ENCODE assay signal across 8 cellular contexts in the genomic region with DNA sequence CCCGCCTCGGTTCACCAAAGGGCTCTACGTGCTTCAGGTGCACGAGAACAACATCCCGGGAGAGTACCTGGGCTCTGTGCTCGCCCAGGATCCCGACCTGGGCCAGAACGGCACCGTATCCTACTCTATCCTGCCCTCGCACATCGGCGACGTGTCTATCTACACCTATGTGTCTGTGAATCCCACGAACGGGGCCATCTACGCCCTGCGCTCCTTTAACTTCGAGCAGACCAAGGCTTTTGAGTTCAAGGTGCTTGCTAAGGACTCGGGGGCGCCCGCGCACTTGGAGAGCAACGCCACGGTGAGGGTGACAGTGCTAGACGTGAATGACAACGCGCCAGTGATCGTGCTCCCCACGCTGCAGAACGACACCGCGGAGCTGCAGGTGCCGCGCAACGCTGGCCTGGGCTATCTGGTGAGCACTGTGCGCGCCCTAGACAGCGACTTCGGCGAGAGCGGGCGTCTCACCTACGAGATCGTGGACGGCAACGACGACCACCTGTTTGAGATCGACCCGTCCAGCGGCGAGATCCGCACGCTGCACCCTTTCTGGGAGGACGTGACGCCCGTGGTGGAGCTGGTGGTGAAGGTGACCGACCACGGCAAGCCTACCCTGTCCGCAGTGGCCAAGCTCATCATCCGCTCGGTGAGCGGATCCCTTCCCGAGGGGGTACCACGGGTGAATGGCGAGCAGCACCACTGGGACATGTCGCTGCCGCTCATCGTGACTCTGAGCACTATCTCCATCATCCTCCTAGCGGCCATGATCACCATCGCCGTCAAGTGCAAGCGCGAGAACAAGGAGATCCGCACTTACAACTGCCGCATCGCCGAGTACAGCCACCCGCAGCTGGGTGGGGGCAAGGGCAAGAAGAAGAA. TPM values are rescaled to one million over a fixed set of nuclear protein-coding genes. Genes with fewer than 3 reads are reported as not detected.
DNase-seq lines count a peak whose midpoint lies in the region; ATAC-seq and TF ChIP-seq lines count a peak whose summit lies in the region.
"Had no signal": no experiment of that assay in that cellular context is flagged by ENCODE, and none has a peak within 500 bp of the region (broad histone marks: within the 10 kb centered on the region; RNA-seq: fewer than 3 reads in every experiment).

No MANE protein-coding gene starts in this region.

- no peaks in the 10 kb centered on the region for H3K36me3 Mint-ChIP-seq in T-cell

- no peak for ATAC-seq in T-cell (replicated peaks in 1 of 4)
- peak in 1 of 2 donors; percentile 20 for ATAC-seq in lower lobe of right lung

- peak overlapping the region in 1 of 2 donors; percentile 27 for H3K27ac Mint-ChIP-seq in T-cell

- H3K4me3 ChIP-seq in duodenal mucosa (ENCODE audit: low read depth in 1 of 2, low read length in 2 of 2) = peak overlapping the region; percentile 45 to 55
- peak overlapping the region; percentile 62 for H3K4me3 ChIP-seq in lower lobe of right lung
- H3K4me3 ChIP-seq in stomach smooth muscle (ENCODE audit: low read length in 2 of 2) = peak overlapping the region; percentile 80 to 87

- H3K27me3 ChIP-seq in duodenal mucosa (ENCODE audit: control insufficient read depth in 1 of 2, insufficient read depth in 2 of 2, low read length in 2 of 2) (peaks cover 19 to 53% of the 10 kb centered on the region in 2 donors), lower lobe of right lung (ENCODE audit: low read depth) (peaks cover 54% of the 10 kb centered on the region), stomach smooth muscle (ENCODE audit: control insufficient read depth in 1 of 2, insufficient read depth in 2 of 2, low read length in 2 of 2) (peaks cover 0 to 23% of the 10 kb centered on the region in 2 donors)

- peak overlapping the region in 2 of 3 donors; percentile 9 to 84 for H3K4me3 Mint-ChIP-seq in T-cell

- H3K9me3 ChIP-seq in duodenal mucosa (ENCODE audit: control insufficient read depth in 1 of 2, low read length in 2 of 2) = peaks cover 0 to 20% of the 10 kb centered on the region in 2 donors
- no peaks in the 10 kb centered on the region for H3K9me3 ChIP-seq in lower lobe of right lung
- H3K9me3 ChIP-seq in stomach smooth muscle (ENCODE audit: control insufficient read depth in 2 of 2, low read length in 2 of 2) = no peaks in the 10 kb centered on the region

- intact Hi-C loops in lower lobe of right lung (cut with DNase I) = no loop called here

- no peaks in the 10 kb centered on the region for H3K36me3 ChIP-seq in duodenal mucosa (ENCODE audit: control insufficient read depth in 1 of 2, insufficient read depth in 2 of 2, low read length in 2 of 2)
- no peaks in the 10 kb centered on the region for H3K36me3 ChIP-seq in lower lobe of right lung
- no peaks in the 10 kb centered on the region for H3K36me3 ChIP-seq in stomach smooth muscle (ENCODE audit: control insufficient read depth in 2 of 2, insufficient read depth in 2 of 2, low read length in 2 of 2)

- H3K9ac ChIP-seq in duodenal mucosa (ENCODE audit: low read depth in 1 of 2, low read length in 2 of 2) = no peak overlapping the region
- peak overlapping the region; percentile 63 to 66 for H3K9ac ChIP-seq in stomach smooth muscle (ENCODE audit: low read length in 2 of 2)

- peaks cover 15 to 57% of the 10 kb centered on the region in 2 donors for H3K27me3 Mint-ChIP-seq in T-cell

- H3K27ac ChIP-seq in duodenal mucosa (ENCODE audit: low read depth, low read length) = no peak overlapping the region
- peak overlapping the region; percentile 70 for H3K27ac ChIP-seq in lower lobe of right lung
- peak overlapping the region; percentile 53 for H3K27ac ChIP-seq in stomach smooth muscle (ENCODE audit: low read length)

- DNase-seq in T-cell = no peak
- DNase-seq in lower lobe of right lung = no peak
- DNase-seq in DMS79 treated with DMSO at 0.1 percent for 48 hours (lab: John Stamatoyannopoulos, UW) = no peak
- no peak for DNase-seq in cerebellar nuclear complex (lab: John Stamatoyannopoulos, UW)
- DNase-seq in stimulated activated naive CD4-positive, alpha-beta T cell treated with Interleukin-2 at 50 U/mL for 16 hours (lab: John Stamatoyannopoulos, UW) = no peak
- DNase-seq: NCI-H2081 treated with DMSO at 0.1 percent for 48 hours had no signal

- peaks cover 37 to 47% (median 45%) of the 10 kb centered on the region in 3 donors for H3K4me1 Mint-ChIP-seq in T-cell

- H3K4me1 ChIP-seq in duodenal mucosa (ENCODE audit: control insufficient read depth in 1 of 2, insufficient read depth in 2 of 2, low read length in 2 of 2) (peaks cover 0 to 7% of the 10 kb centered on the region in 2 donors), lower lobe of right lung (peaks cover 35% of the 10 kb centered on the region), stomach smooth muscle (ENCODE audit: control insufficient read depth, insufficient read depth, low read length) (peaks cover 37% of the 10 kb centered on the region)

- CTCF ChIA-PET in T-cell (lab: Charles Lee) = interaction anchor here in 1 of 2 donors (2.3 kb wide), 1 partner anchor 10 kb away, joined by 6 read pairs; no protein-coding TSS in a partner anchor

- no peak for TF ChIP-seq CTCF in lower lobe of right lung (IDR thresholded peaks at IDR 0.05)

- POLR2A ChIA-PET in T-cell (lab: Charles Lee) = no interaction called here

- H3K9me3 Mint-ChIP-seq in T-cell = no peaks in the 10 kb centered on the region

RNA-seq across cellular contexts. Expression of a gene that starts 2.6 kb away (rescaled TPM):
- under 1 TPM in 2 of 5 donors, not detected in 3; 0.06 to 0.19 TPM for total RNA-seq in T-cell
- total RNA-seq in lower lobe of right lung = 40.9 TPM

Comparison
In these comparisons a context has a peak if more than half of its experiments do, and no peak if none do; other contexts are left out.
1. H3K9ac ChIP-seq: peak in stomach smooth muscle (2 of 2); none in duodenal mucosa (0 of 2).
2. RNA of a gene that starts 2.6 kb away (total RNA-seq): 40.9 TPM in lower lobe of right lung (single experiment); 0.06 to 0.19 TPM in T-cell; every median in the first group is over 10 times any median in the second.
3. Peak in every context shown above with its lines, with median percentiles within 50 percentile points of each other: H3K4me3 ChIP-seq.